In the genomic region with DNA sequence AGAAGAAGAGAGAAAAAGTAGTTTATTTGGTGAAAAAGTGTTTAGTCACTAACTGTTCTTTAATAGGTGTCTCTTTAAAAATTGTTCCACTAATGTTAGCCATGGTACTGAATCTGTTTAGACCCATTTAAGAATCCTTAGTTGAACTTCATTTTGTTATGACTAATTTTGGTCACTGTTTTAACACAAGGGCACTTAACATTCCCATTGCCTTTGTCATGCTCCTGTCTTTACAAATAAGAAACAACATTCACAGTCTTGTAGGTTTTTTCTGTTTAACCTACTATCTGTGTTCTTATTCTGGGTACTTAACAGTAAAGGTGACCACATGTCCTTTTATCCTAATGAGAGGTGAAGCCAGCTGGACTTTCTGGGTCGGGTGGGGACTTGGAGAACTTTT, we compare ENCODE assay signal across 12 cellular contexts.
DNase-seq lines count a peak whose midpoint lies in the region; ATAC-seq and TF ChIP-seq lines count a peak whose summit lies in the region.
"Had no signal": no experiment of that assay in that cellular context is flagged by ENCODE, and none has a peak within 500 bp of the region (broad histone marks: within the 10 kb centered on the region; RNA-seq: fewer than 3 reads in every experiment).

No MANE protein-coding gene starts in this region.

- DNase-seq in HS-5 (ENCODE audit: low read depth) (peak; percentile 81), astrocyte of the cerebellum (ENCODE audit: low read depth) (peak; percentile 32), kidney glomerular epithelial cell (lab: John Stamatoyannopoulos, UW) (peak; percentile 10), HuH-7 (ENCODE audit: low spot score) (no peak)
- DNase-seq in activated CD4-positive, alpha-beta T cell treated with anti-CD3 and anti-CD28 coated beads, Interleukin-2, amount 50 U/mL, for 1 hour: no peak
- DNase-seq in activated CD4-positive, alpha-beta T cell treated with anti-CD3 and anti-CD28 coated beads, Interleukin-2, amount 50 U/mL, for 48 hours: no peak
- DNase-seq: C1 segment of cervical spinal cord, lower lobe of right lung, RPMI8226 had no signal

- no peak for ATAC-seq in HG02588 (IDR thresholded peaks at IDR 0.05; ENCODE audit: unreplicated experiment)
- ATAC-seq: WTC11 had no signal

- TF ChIP-seq CTCF in astrocyte of the cerebellum (IDR thresholded peaks at IDR 0.05; ENCODE audit: low read depth, low read length, missing control alignments): no peak

- H3K4me1 ChIP-seq in ACC112 (ENCODE audit: control insufficient read depth, insufficient read depth, low read length, unreplicated experiment): peaks cover 20% of the 10 kb centered on the region
- H3K4me1 ChIP-seq: lower lobe of right lung had no signal

- H3K36me3 ChIP-seq in ACC112 (ENCODE audit: insufficient read depth, low read length): peaks cover 5% of the 10 kb centered on the region; the same call in 1 of the 2 replicates
- H3K36me3 ChIP-seq: lower lobe of right lung had no signal

- H2AFZ ChIP-seq in ACC112 (ENCODE audit: low read length, unreplicated experiment): no peak overlapping the region

- in situ Hi-C loops in astrocyte of the cerebellum (cut with HindIII; ENCODE audit: low sequenced_read_pairs): no loop called here

- H3K4me3 ChIP-seq in ACC112 (ENCODE audit: low read depth, low read length): no peak overlapping the region
- H3K4me3 ChIP-seq in astrocyte of the cerebellum (ENCODE audit: low read depth, low read length): no peak overlapping the region
- H3K4me3 ChIP-seq: lower lobe of right lung had no signal

- H3K27ac ChIP-seq in ACC112 (ENCODE audit: low read depth, low read length): peak overlapping the region; percentile 79
- H3K27ac ChIP-seq: lower lobe of right lung had no signal

- no peaks in the 10 kb centered on the region for H3K79me2 ChIP-seq in ACC112 (ENCODE audit: control insufficient read depth, insufficient read depth, low read length, unreplicated experiment)

- H3K27me3 ChIP-seq in ACC112 (ENCODE audit: insufficient read depth, low read length): no peaks in the 10 kb centered on the region

Comparison
In these comparisons a context has a peak if more than half of its experiments do, and no peak if none do; other contexts are left out.
1. DNase-seq: peak in HS-5 (single experiment), astrocyte of the cerebellum (single experiment) and kidney glomerular epithelial cell (single experiment); none in HuH-7 (single experiment), activated CD4-positive, alpha-beta T cell treated with anti-CD3 and anti-CD28 coated beads, Interleukin-2, amount 50 U/mL, for 1 hour (single experiment) and activated CD4-positive, alpha-beta T cell treated with anti-CD3 and anti-CD28 coated beads, Interleukin-2, amount 50 U/mL, for 48 hours (0 of 2).